ENCODE assay signal across 9 cellular contexts in the genomic region with DNA sequence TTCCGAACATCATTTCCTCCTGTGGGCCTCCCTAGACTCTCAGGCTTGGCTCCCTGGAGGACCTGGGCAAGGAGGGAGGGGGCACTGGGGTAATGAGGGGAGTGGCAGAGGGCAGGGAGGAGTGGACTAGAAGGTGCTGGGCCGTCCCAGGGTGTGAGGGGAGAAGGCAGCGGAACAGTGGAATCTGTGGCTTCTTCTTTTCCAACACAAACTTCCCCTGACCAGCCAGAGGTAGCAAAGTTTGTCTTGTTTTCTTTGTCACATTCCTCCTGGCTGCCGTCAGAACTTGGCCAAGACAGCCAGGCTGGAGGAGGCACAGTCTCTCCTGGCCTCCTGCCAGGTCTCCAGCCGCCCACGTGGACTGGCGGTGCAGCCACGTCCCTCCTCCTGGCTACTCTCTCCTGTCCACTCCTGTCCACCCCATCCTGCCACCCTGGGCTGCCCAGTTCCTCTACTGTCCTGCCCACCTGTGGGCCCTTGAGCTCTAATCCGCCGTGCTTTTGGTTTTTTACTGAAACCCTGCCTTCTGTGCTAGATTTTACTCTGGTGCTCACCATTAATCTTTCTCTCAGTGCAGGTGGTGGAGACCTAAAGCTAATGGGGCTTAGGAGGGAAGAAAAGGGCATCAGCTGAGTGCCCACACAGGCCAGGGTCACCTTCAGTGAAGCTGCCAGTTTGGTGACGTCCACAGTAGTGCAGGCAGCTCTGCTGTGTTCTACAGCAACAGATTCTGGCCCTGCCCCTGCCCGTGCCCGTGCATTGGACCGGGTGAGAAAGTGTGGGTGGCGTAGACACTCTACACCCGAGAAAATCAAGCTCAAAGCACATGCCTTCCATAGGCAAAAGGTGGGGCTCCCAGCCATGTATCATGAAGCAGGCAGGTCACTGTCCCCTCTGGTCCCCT. TPM values are rescaled to one million over a fixed set of nuclear protein-coding genes. Genes with fewer than 3 reads are reported as not detected.
DNase-seq lines count a peak whose midpoint lies in the region; ATAC-seq and TF ChIP-seq lines count a peak whose summit lies in the region.
"Had no signal": no experiment of that assay in that cellular context is flagged by ENCODE, and none has a peak within 500 bp of the region (broad histone marks: within the 10 kb centered on the region; RNA-seq: fewer than 3 reads in every experiment).

No MANE protein-coding gene starts in this region.

- intact Hi-C loops in activated T-helper 2 cell treated with anti-CD3 and anti-CD28 coated beads, Interferon-gamma antibody, Interleukin-2, Interleukin-4, amounts not matched to agents 10 μg/mL and 5 μg/mL and 100 μg/mL, durations not matched to agents 14 hours and 24 hours and 36 hours (cut with micrococcal nuclease): no loop called here

- no peaks in the 10 kb centered on the region for H3K9me3 ChIP-seq in BE2C
- H3K9me3 ChIP-seq in RWPE2 (ENCODE audit: severe bottlenecking): no peaks in the 10 kb centered on the region

- TF ChIP-seq CTCF in BE2C (IDR thresholded peaks at IDR 0.05; ENCODE audit: low read depth, low read length): no peak
- no peak for TF ChIP-seq CTCF in RWPE2 (IDR thresholded peaks at IDR 0.05; ENCODE audit: poor library complexity, severe bottlenecking)
- TF ChIP-seq CTCF in GM13976 (IDR thresholded peaks at IDR 0.05; ENCODE audit: borderline replicate concordance, control extremely low read depth, extremely low read depth, insufficient read depth, missing control alignments): no peak

- peak; percentile 72 for ATAC-seq in RWPE2 (ENCODE audit: low read depth)
- ATAC-seq in GM18502 (IDR thresholded peaks at IDR 0.05; ENCODE audit: poor library complexity, unreplicated experiment): no peak
- no peak for ATAC-seq in HG03469 (IDR thresholded peaks at IDR 0.05; ENCODE audit: unreplicated experiment)

- H3K4me1 Mint-ChIP-seq in activated T-helper 2 cell treated with anti-CD3 and anti-CD28 coated beads, Interferon-gamma antibody, Interleukin-2, Interleukin-4, amounts not matched to agents 10 μg/mL and 5 μg/mL and 100 μg/mL, durations not matched to agents 14 hours and 24 hours and 36 hours (ENCODE audit: low read depth): no peaks in the 10 kb centered on the region

- peak overlapping the region; percentile 51 for H3K27ac ChIP-seq in RWPE2 (ENCODE audit: poor library complexity, severe bottlenecking)

- DNase-seq in BE2C: peak; percentile 48
- DNase-seq in RWPE2 (ENCODE audit: low spot score): peak; percentile 89
- peak; percentile 76 for DNase-seq in fibroblast of peridontal ligament (ENCODE audit: extremely low read depth)
- peak in 33 of 56 donors; percentile 5 to 64 (median 25) for DNase-seq in nucleus accumbens (lab: John Stamatoyannopoulos, UW)
- DNase-seq in activated T-helper 2 cell treated with anti-CD3 and anti-CD28 coated beads, Interferon-gamma antibody, Interleukin-2, Interleukin-4, amounts not matched to agents 10 μg/mL and 5 μg/mL and 100 μg/mL, durations not matched to agents 14 hours and 24 hours and 36 hours (ENCODE audit: low spot score): no peak
- no peak for DNase-seq in GM13976 (ENCODE audit: low spot score)

- no peak overlapping the region for H3K27ac Mint-ChIP-seq in activated T-helper 2 cell treated with anti-CD3 and anti-CD28 coated beads, Interferon-gamma antibody, Interleukin-2, Interleukin-4, amounts not matched to agents 10 μg/mL and 5 μg/mL and 100 μg/mL, durations not matched to agents 14 hours and 24 hours and 36 hours

- H3K9me3 Mint-ChIP-seq in activated T-helper 2 cell treated with anti-CD3 and anti-CD28 coated beads, Interferon-gamma antibody, Interleukin-2, Interleukin-4, amounts not matched to agents 10 μg/mL and 5 μg/mL and 100 μg/mL, durations not matched to agents 14 hours and 24 hours and 36 hours: no peaks in the 10 kb centered on the region

- no peaks in the 10 kb centered on the region for H3K36me3 Mint-ChIP-seq in activated T-helper 2 cell treated with anti-CD3 and anti-CD28 coated beads, Interferon-gamma antibody, Interleukin-2, Interleukin-4, amounts not matched to agents 10 μg/mL and 5 μg/mL and 100 μg/mL, durations not matched to agents 14 hours and 24 hours and 36 hours (ENCODE audit: low read depth)

- H3K4me1 ChIP-seq in BE2C (no peaks in the 10 kb centered on the region; the same call in 1 of the 2 replicates), RWPE2 (ENCODE audit: insufficient read depth, poor library complexity, severe bottlenecking) (peaks cover 38% of the 10 kb centered on the region)

- in situ Hi-C loops in GM13976 (cut with MboI; ENCODE audit: low sequenced_read_pairs, unreplicated experiment): no loop called here

- peaks cover 15% of the 10 kb centered on the region for H3K27me3 ChIP-seq in BE2C
- H3K27me3 ChIP-seq in RWPE2 (ENCODE audit: insufficient read depth, poor library complexity, severe bottlenecking): no peaks in the 10 kb centered on the region

- H3K36me3 ChIP-seq in BE2C (no peaks in the 10 kb centered on the region), RWPE2 (ENCODE audit: low read depth) (no peaks in the 10 kb centered on the region)

- H3K4me3 Mint-ChIP-seq in activated T-helper 2 cell treated with anti-CD3 and anti-CD28 coated beads, Interferon-gamma antibody, Interleukin-2, Interleukin-4, amounts not matched to agents 10 μg/mL and 5 μg/mL and 100 μg/mL, durations not matched to agents 14 hours and 24 hours and 36 hours (ENCODE audit: low read depth): no peak overlapping the region

- H3K4me3 ChIP-seq in BE2C (ENCODE audit: low read depth, low read length) (no peak overlapping the region), RWPE2 (ENCODE audit: severe bottlenecking) (no peak overlapping the region)

- H3K27me3 Mint-ChIP-seq in activated T-helper 2 cell treated with anti-CD3 and anti-CD28 coated beads, Interferon-gamma antibody, Interleukin-2, Interleukin-4, amounts not matched to agents 10 μg/mL and 5 μg/mL and 100 μg/mL, durations not matched to agents 14 hours and 24 hours and 36 hours (ENCODE audit: low read depth): peaks cover 8% of the 10 kb centered on the region

RNA-seq across cellular contexts. Expression of a gene that starts 2.8 kb away (rescaled TPM):
- polyA plus RNA-seq in BE2C (2012; ENCODE audit: insufficient read depth, insufficient read length, low read depth): not detected
- total RNA-seq in activated T-helper 2 cell treated with anti-CD3 and anti-CD28 coated beads, Interferon-gamma antibody, Interleukin-2, Interleukin-4, amounts not matched to agents 10 μg/mL and 5 μg/mL and 100 μg/mL, durations not matched to agents 14 hours and 24 hours and 36 hours: not detected in 2 replicates
- total RNA-seq: epithelial cell of proximal tubule had no signal

RNA-seq across cellular contexts. Expression of a gene that starts 8.5 kb away (rescaled TPM):
- not detected for polyA plus RNA-seq in BE2C (2012; ENCODE audit: insufficient read depth, insufficient read length, low read depth)
- total RNA-seq in activated T-helper 2 cell treated with anti-CD3 and anti-CD28 coated beads, Interferon-gamma antibody, Interleukin-2, Interleukin-4, amounts not matched to agents 10 μg/mL and 5 μg/mL and 100 μg/mL, durations not matched to agents 14 hours and 24 hours and 36 hours: not detected in 2 replicates

RNA-seq across cellular contexts. Expression of a gene that starts 10.7 kb away (rescaled TPM):
- polyA plus RNA-seq in BE2C (2012; ENCODE audit: insufficient read depth, insufficient read length, low read depth): not detected
- not detected in 2 replicates for total RNA-seq in activated T-helper 2 cell treated with anti-CD3 and anti-CD28 coated beads, Interferon-gamma antibody, Interleukin-2, Interleukin-4, amounts not matched to agents 10 μg/mL and 5 μg/mL and 100 μg/mL, durations not matched to agents 14 hours and 24 hours and 36 hours

RNA-seq across cellular contexts. Expression of a gene that starts 15.8 kb away (rescaled TPM):
- polyA plus RNA-seq in BE2C (2012; ENCODE audit: insufficient read depth, insufficient read length, low read depth): not detected
- not detected in 2 replicates for total RNA-seq in activated T-helper 2 cell treated with anti-CD3 and anti-CD28 coated beads, Interferon-gamma antibody, Interleukin-2, Interleukin-4, amounts not matched to agents 10 μg/mL and 5 μg/mL and 100 μg/mL, durations not matched to agents 14 hours and 24 hours and 36 hours
- total RNA-seq: epithelial cell of proximal tubule had no signal

RNA-seq across cellular contexts. Expression of a gene that starts 34.5 kb away (rescaled TPM):
- polyA plus RNA-seq in BE2C (2012; ENCODE audit: insufficient read depth, insufficient read length, low read depth): 14.9 TPM
- total RNA-seq in activated T-helper 2 cell treated with anti-CD3 and anti-CD28 coated beads, Interferon-gamma antibody, Interleukin-2, Interleukin-4, amounts not matched to agents 10 μg/mL and 5 μg/mL and 100 μg/mL, durations not matched to agents 14 hours and 24 hours and 36 hours: 50.5 and 53.1 TPM in 2 replicates

Comparison
In these comparisons a context has a peak if more than half of its experiments do, and no peak if none do; other contexts are left out.
1. DNase-seq: peak in BE2C (single experiment), RWPE2 (single experiment), fibroblast of peridontal ligament (single experiment) and nucleus accumbens (33 of 56); none in activated T-helper 2 cell treated with anti-CD3 and anti-CD28 coated beads, Interferon-gamma antibody, Interleukin-2, Interleukin-4, amounts not matched to agents 10 μg/mL and 5 μg/mL and 100 μg/mL, durations not matched to agents 14 hours and 24 hours and 36 hours (single experiment) and GM13976 (single experiment).